8 cellular contexts compared by ENCODE assay signal in the genomic region with DNA sequence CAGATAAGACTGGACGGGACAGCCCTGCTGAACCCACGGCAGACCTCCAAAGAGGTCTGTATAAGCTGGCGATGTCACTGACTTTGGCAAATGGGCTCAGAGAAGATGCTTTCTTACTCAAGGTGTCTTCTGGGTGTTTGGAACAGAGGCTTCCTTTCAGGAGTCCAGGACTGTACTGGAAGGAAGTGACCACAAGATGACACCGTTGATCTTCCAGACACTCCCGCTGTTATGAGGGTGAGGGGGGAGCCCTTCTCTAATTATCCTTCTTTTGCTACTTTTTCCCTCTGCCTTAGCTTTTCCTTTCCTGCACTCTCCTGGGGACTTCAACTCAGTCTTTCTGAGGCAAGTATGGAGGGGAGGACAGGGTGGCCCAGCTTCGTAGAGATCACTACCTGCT.
DNase-seq lines count a peak whose midpoint lies in the region; ATAC-seq, FAIRE-seq and TF ChIP-seq lines count a peak whose summit lies in the region.

No MANE protein-coding gene starts in this region.

- CTCF ChIA-PET in H1 (lab: Charles Lee; ENCODE audit: partially characterized antibody), result interaction anchor here (0.6 to 2.8 kb wide), 53 partner anchors 8 to 269 kb away, joined by 3 to 15 read pairs (median 5); partner anchors contain the start of genes ZNF30, ZNF302 and ZNF599
- CTCF ChIA-PET in CD4-positive, alpha-beta memory T cell (lab: Charles Lee; ENCODE audit: partially characterized antibody), result interaction anchor here (0.9 to 3.0 kb wide), 7 partner anchors 21 to 228 kb away, joined by 3 to 10 read pairs (median 4); no protein-coding TSS in a partner anchor

- H3K4me1 Mint-ChIP-seq in naive thymus-derived CD8-positive, alpha-beta T cell, result peaks cover 11 to 30% (median 20%) of the 10 kb centered on the region in 4 donors
- H3K4me1 Mint-ChIP-seq in CD4-positive, alpha-beta memory T cell, result peaks cover 10 to 30% (median 17%) of the 10 kb centered on the region in 4 donors

- no peak overlapping the region for H2AK5ac ChIP-seq in H1 (ENCODE audit: low read depth, low read length)

- no peak overlapping the region for H4K8ac ChIP-seq in H1 (ENCODE audit: extremely low read depth, insufficient read depth, low read length)

- H3K4ac ChIP-seq in H1 (replicated peaks; ENCODE audit: insufficient read length, low read depth, low read length), result no peak overlapping the region

- H3K23ac ChIP-seq in H1 (ENCODE audit: insufficient read length), result no peak overlapping the region

- no peaks in the 10 kb centered on the region for H3K79me2 ChIP-seq in H1 (ENCODE audit: control insufficient read depth in 1 of 2, insufficient read depth in 2 of 2, low read length in 2 of 2)

- H3K4me3 ChIP-seq in H1 (ENCODE audit: extremely low read depth in 1 of 4, insufficient read depth in 2 of 4, low read depth in 3 of 4, low read length in 4 of 4), result peak overlapping the region in 2 of 4 experiments; percentile 35 to 58; a peak in 5 of 8 replicates
- H3K4me3 ChIP-seq in CD4-positive, alpha-beta memory T cell (ENCODE audit: low read length in 2 of 2), result no peak overlapping the region

- no peaks in the 10 kb centered on the region for H3K36me3 ChIP-seq in H1 (ENCODE audit: control insufficient read depth in 2 of 4, insufficient read depth in 4 of 4, low read length in 3 of 4)
- no peaks in the 10 kb centered on the region for H3K36me3 ChIP-seq in CD4-positive, alpha-beta memory T cell (ENCODE audit: insufficient read depth, low read length)

- peak in 1 of 2 donors; percentile 52 for ATAC-seq in naive thymus-derived CD8-positive, alpha-beta T cell
- ATAC-seq in GM18861 (IDR thresholded peaks at IDR 0.05; ENCODE audit: unreplicated experiment) (no peak), GM18873 (IDR thresholded peaks at IDR 0.05; ENCODE audit: low FRiP score, unreplicated experiment) (no peak)

- in situ Hi-C loops in KBM-7 (cut with MboI; ENCODE audit: low pct_unique_long_range_greater_than_20kb, low sequenced_read_pairs), result no loop called here

- H3K27me3 Mint-ChIP-seq in naive thymus-derived CD8-positive, alpha-beta T cell, result no peaks in the 10 kb centered on the region
- peaks cover 0 to 2% of the 10 kb centered on the region in 2 donors for H3K27me3 Mint-ChIP-seq in CD4-positive, alpha-beta memory T cell

- peaks cover 3% of the 10 kb centered on the region; the same call in 1 of the 2 replicates for H3K23me2 ChIP-seq in H1 (ENCODE audit: low read depth, low read length)

- H3K18ac ChIP-seq in H1 (ENCODE audit: extremely low read depth, low read length), result no peak overlapping the region

- peaks cover 0 to 1% (median 0%) of the 10 kb centered on the region in 3 donors for H3K36me3 Mint-ChIP-seq in naive thymus-derived CD8-positive, alpha-beta T cell
- H3K36me3 Mint-ChIP-seq in CD4-positive, alpha-beta memory T cell, result no peaks in the 10 kb centered on the region

- H3K27ac ChIP-seq in H1 (ENCODE audit: low read depth, low read length), result no peak overlapping the region
- no peak overlapping the region for H3K27ac ChIP-seq in CD4-positive, alpha-beta memory T cell (ENCODE audit: low read depth, low read length)

- peak overlapping the region in 6 of 10 donors; percentile 15 to 88 (median 58) for H3K27ac Mint-ChIP-seq in naive thymus-derived CD8-positive, alpha-beta T cell
- H3K27ac Mint-ChIP-seq in CD4-positive, alpha-beta memory T cell, result peak overlapping the region in 3 of 7 donors; percentile 30 to 52 (median 42)

- no peak overlapping the region for H2BK20ac ChIP-seq in H1 (ENCODE audit: low read length)

- no peaks in the 10 kb centered on the region for H3K79me1 ChIP-seq in H1 (ENCODE audit: low read depth, low read length)

- peak overlapping the region in 9 of 10 donors; percentile 20 to 88 (median 50) for H3K4me3 Mint-ChIP-seq in naive thymus-derived CD8-positive, alpha-beta T cell
- H3K4me3 Mint-ChIP-seq in CD4-positive, alpha-beta memory T cell, result peak overlapping the region in 3 of 8 donors; percentile 53 to 73 (median 66)

- POLR2A ChIA-PET in H1 (lab: Charles Lee; ENCODE audit: partially characterized antibody), result interaction anchor here (0.9 to 2.0 kb wide), 6 partner anchors 89 to 172 kb away, joined by 3 to 5 read pairs (median 4); partner anchors contain the start of gene ZNF30
- POLR2A ChIA-PET in naive thymus-derived CD8-positive, alpha-beta T cell (lab: Charles Lee), result interaction anchor here (0.5 to 2.0 kb wide), 4 partner anchors 9 to 380 kb away, joined by 3 to 5 read pairs (median 4); no protein-coding TSS in a partner anchor
- POLR2A ChIA-PET in CD4-positive, alpha-beta memory T cell (lab: Charles Lee; ENCODE audit: partially characterized antibody), result interaction anchor here (0.7 to 1.9 kb wide), 3 partner anchors 22 to 176 kb away, joined by 3 to 11 read pairs (median 3); no protein-coding TSS in a partner anchor

- H2BK5ac ChIP-seq in H1 (ENCODE audit: low read depth, low read length), result no peak overlapping the region

- H3K14ac ChIP-seq in H1 (ENCODE audit: insufficient read length), result no peak overlapping the region

- H4K91ac ChIP-seq in H1 (replicated peaks; ENCODE audit: insufficient read length, low read length), result no peak overlapping the region

- peak; percentile 48 for FAIRE-seq in H1 (lab: Jason Lieb, UNC)

- H2BK15ac ChIP-seq in H1 (ENCODE audit: low read length), result no peak overlapping the region

- WGBS in H1 (ENCODE audit: extremely low coverage in 1 of 2, insufficient coverage in 1 of 2, insufficient read length in 1 of 2, insufficient replicate concordance in 2 of 2, low coverage in 1 of 2, low lambda C conversion rate in 2 of 2, missing lambda C conversion rate in 1 of 2), 2 experiments, result 64% methylated on average over 6 of the region's 6 CpGs; no CpG with 5 or more reads in 1 of the 2 experiments

- peak; percentile 14 for DNase-seq in DMS153 (lab: John Stamatoyannopoulos, UW)
- DNase-seq in KBM-7, result peak; percentile 23
- no peak for DNase-seq in H1 (ENCODE audit: low read depth in 1 of 2, low spot score in 2 of 2)
- peak in 2 of 10 donors; percentile 5 to 7 for DNase-seq in naive thymus-derived CD8-positive, alpha-beta T cell
- no peak for DNase-seq in CD4-positive, alpha-beta memory T cell
- no peak for DNase-seq in hypothalamus (lab: John Stamatoyannopoulos, UW)

- H2BK120ac ChIP-seq in H1 (replicated peaks; ENCODE audit: low read depth, low read length), result no peak overlapping the region

- peak overlapping the region; percentile 81; the same call in 1 of the 2 replicates for H2AFZ ChIP-seq in H1 (ENCODE audit: low read length)

- peaks cover 0 to 19% (median 10%) of the 10 kb centered on the region in 4 experiments; a peak in 5 of 7 replicates for H3K27me3 ChIP-seq in H1 (replicated peaks in 1 of 4; ENCODE audit: control insufficient read depth in 3 of 4, extremely low read depth in 1 of 4, insufficient read depth in 3 of 4, low read length in 3 of 4)
- H3K27me3 ChIP-seq in CD4-positive, alpha-beta memory T cell (ENCODE audit: insufficient read depth, low read length), result no peaks in the 10 kb centered on the region

- peaks cover 0 to 13% (median 0%) of the 10 kb centered on the region in 9 donors for H3K9me3 Mint-ChIP-seq in naive thymus-derived CD8-positive, alpha-beta T cell
- H3K9me3 Mint-ChIP-seq in CD4-positive, alpha-beta memory T cell, result no peaks in the 10 kb centered on the region

- no peak for TF ChIP-seq EP300 in H1 (IDR thresholded peaks at IDR 0.05; ENCODE audit: borderline replicate concordance in 1 of 2, low read depth in 2 of 2, low read length in 2 of 2)

- H3K9me3 ChIP-seq in H1 (ENCODE audit: insufficient read depth in 2 of 2, low read depth in 1 of 2, low read length in 1 of 2), result no peaks in the 10 kb centered on the region
- no peaks in the 10 kb centered on the region for H3K9me3 ChIP-seq in CD4-positive, alpha-beta memory T cell (ENCODE audit: control insufficient read depth in 1 of 2, low read length in 2 of 2)

- H3K9ac ChIP-seq in H1 (replicated peaks in 1 of 4; ENCODE audit: extremely low read depth in 1 of 4, low read depth in 3 of 4, low read length in 3 of 4), result no peak overlapping the region

- intact Hi-C loops in CD4-positive, alpha-beta memory T cell (cut with micrococcal nuclease), result loop anchor here (2.0 to 5.0 kb wide), 2 partner anchors 134 to 175 kb away; no protein-coding TSS in a partner anchor

- no peak for TF ChIP-seq POLR2A in H1 (IDR thresholded peaks at IDR 0.05; ENCODE audit: control extremely low read depth in 1 of 2, low read depth in 2 of 2, low read length in 2 of 2)

- H4K20me1 ChIP-seq in H1 (replicated peaks in 1 of 2; ENCODE audit: control insufficient read depth in 1 of 2, insufficient read depth in 2 of 2, low read length in 2 of 2), result no peaks in the 10 kb centered on the region

- peaks cover 0 to 10% (median 8%) of the 10 kb centered on the region in 4 experiments; a peak in 6 of 7 replicates for H3K4me1 ChIP-seq in H1 (replicated peaks in 1 of 4; ENCODE audit: control insufficient read depth in 3 of 4, insufficient read depth in 4 of 4, low read length in 3 of 4)
- peaks cover 8% of the 10 kb centered on the region for H3K4me1 ChIP-seq in CD4-positive, alpha-beta memory T cell (ENCODE audit: insufficient read depth, low read length)

- no peak overlapping the region for H2BK12ac ChIP-seq in H1 (ENCODE audit: low read depth, low read length)

- TF ChIP-seq RAD21 in H1 (IDR thresholded peaks at IDR 0.05 in 1 of 2, conservative IDR thresholded peaks at IDR 0.05 in 1 of 2; ENCODE audit: low read depth in 2 of 2, low read length in 2 of 2), result peak; percentile 71 to 72

- no peak overlapping the region for H4K5ac ChIP-seq in H1 (ENCODE audit: insufficient read length, low read depth, low read length)

- no peak overlapping the region for H3K56ac ChIP-seq in H1 (replicated peaks; ENCODE audit: insufficient read length, low read depth, low read length)

- peak; percentile 34 to 50 (median 42) for TF ChIP-seq CTCF in H1 (IDR thresholded peaks at IDR 0.05; ENCODE audit: control extremely low read depth in 1 of 3, insufficient read depth in 1 of 3, low read depth in 1 of 3, low read length in 3 of 3)

- H3K4me2 ChIP-seq in H1 (ENCODE audit: insufficient read depth in 1 of 2, low read depth in 2 of 2, low read length in 2 of 2), result peak overlapping the region; percentile 84 to 99

TF ChIP-seq in H1, 55 proteins besides CTCF, POLR2A, EP300 and RAD21:
- TF ChIP-seq MAFK (IDR thresholded peaks at IDR 0.05; ENCODE audit: low read depth, low read length) (no peak), ZNF274 (IDR thresholded peaks at IDR 0.05; ENCODE audit: borderline replicate concordance, extremely low read depth, low read length) (no peak), SRF (IDR thresholded peaks at IDR 0.05; ENCODE audit: low read depth, low read length) (no peak), YY1 (IDR thresholded peaks at IDR 0.05; ENCODE audit: low read depth, low read length) (no peak), CHD1 (IDR thresholded peaks at IDR 0.05; ENCODE audit: low read depth, low read length) (no peak), RBBP5 (IDR thresholded peaks at IDR 0.05; ENCODE audit: borderline replicate concordance, low read depth, low read length) (no peak)

Comparison
In these comparisons a context has a peak if more than half of its experiments do, and no peak if none do; other contexts are left out.
1. DNase-seq: peak in DMS153 (single experiment) and KBM-7 (single experiment); none in H1 (0 of 2), CD4-positive, alpha-beta memory T cell (0 of 5) and hypothalamus (0 of 51).